8 cellular contexts compared by ENCODE assay signal in the genomic region with DNA sequence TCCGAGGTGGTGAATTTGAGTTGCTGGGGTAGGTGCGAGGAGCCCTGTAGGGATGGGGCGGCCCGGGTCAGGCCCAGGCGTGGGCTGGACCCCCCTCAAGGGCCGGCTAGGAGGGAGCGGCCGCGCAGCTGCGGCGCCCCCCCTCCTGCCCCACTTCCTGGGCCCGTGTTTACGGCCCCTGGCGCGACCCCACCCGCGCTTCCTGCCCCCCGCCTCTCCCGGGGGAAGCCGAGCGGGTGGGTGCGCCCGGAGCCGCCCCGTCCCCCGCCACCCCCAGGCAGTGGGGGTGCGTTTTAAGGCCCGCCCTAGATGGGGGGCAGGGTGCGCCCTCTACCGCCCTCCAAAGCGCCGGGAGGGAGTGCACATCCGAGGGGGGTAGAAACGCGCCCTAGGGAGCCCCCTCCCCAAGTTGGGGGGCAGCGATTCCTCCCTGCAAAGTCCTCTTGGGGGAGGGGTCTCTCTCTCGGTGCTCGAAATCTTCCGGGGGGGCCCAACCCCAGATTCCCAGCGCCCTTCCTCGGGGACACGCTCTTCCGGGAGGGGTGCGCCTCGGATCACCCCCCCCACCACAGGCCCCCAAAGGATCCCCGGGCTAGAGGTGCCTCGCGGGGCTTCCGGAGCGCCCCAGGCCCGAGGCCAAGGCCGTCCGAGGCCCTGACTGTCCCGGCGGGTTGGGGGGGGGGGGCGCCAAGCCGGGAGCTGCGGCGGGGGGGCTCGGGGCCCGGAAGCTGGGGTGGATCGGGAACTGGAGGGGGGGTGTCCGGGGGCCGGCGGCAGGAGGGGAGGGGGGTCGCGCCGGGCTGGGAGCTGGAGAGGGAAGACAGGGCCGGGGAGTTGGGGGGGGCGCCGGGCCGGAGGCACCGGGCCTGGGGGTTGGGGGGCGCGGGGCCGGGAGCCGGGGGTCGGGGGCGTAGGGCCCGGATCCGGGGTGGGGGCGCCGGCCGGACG. TPM values are rescaled to one million over a fixed set of nuclear protein-coding genes. Genes with fewer than 3 reads are reported as not detected.
DNase-seq lines count a peak whose midpoint lies in the region; ATAC-seq, FAIRE-seq and TF ChIP-seq lines count a peak whose summit lies in the region.

No MANE protein-coding gene starts in this region.

- TF ChIP-seq CTCF in astrocyte (IDR thresholded peaks at IDR 0.05; ENCODE audit: insufficient read depth, low read depth, low read length): no peak

- H3K4me3 Mint-ChIP-seq in T-cell (peak overlapping the region; percentile 89 to 91 (median 90)), astrocyte (ENCODE audit: unreplicated experiment) (peak overlapping the region; percentile 83)

- H3K4me1 Mint-ChIP-seq in T-cell: peaks cover 36 to 55% (median 37%) of the 10 kb centered on the region in 3 donors
- H3K4me1 Mint-ChIP-seq in astrocyte (ENCODE audit: low read depth, unreplicated experiment): peaks cover 5% of the 10 kb centered on the region

- H3K27ac ChIP-seq in astrocyte (ENCODE audit: low read depth, low read length) (peak overlapping the region; percentile 53), small intestine (ENCODE audit: low read depth in 1 of 2, low read length in 1 of 2) (peak overlapping the region; percentile 86 to 87)

- no peaks in the 10 kb centered on the region for H3K27me3 ChIP-seq in astrocyte (ENCODE audit: insufficient read depth, low read length)
- H3K27me3 ChIP-seq in small intestine (ENCODE audit: control insufficient read depth in 2 of 2, insufficient read depth in 2 of 2, low read length in 2 of 2): no peaks in the 10 kb centered on the region

- H4K20me1 ChIP-seq in astrocyte (ENCODE audit: insufficient read depth, low read length): peaks cover 41% of the 10 kb centered on the region

- H3K9me3 Mint-ChIP-seq in T-cell (no peaks in the 10 kb centered on the region), astrocyte (ENCODE audit: unreplicated experiment) (no peaks in the 10 kb centered on the region)

- H3K36me3 ChIP-seq in astrocyte (ENCODE audit: insufficient read depth, low read length): peaks cover 9% of the 10 kb centered on the region
- peaks cover 8% of the 10 kb centered on the region in 2 donors for H3K36me3 ChIP-seq in small intestine (ENCODE audit: control insufficient read depth in 2 of 2, insufficient read depth in 2 of 2, low read length in 2 of 2)

- FAIRE-seq in astrocyte (lab: Jason Lieb, UNC) (no peak), small intestine (lab: Jason Lieb, UNC) (no peak)

- H3K27me3 Mint-ChIP-seq in T-cell: no peaks in the 10 kb centered on the region
- H3K27me3 Mint-ChIP-seq in astrocyte (ENCODE audit: low read depth, unreplicated experiment): peaks cover 12% of the 10 kb centered on the region

- H3K79me2 ChIP-seq in astrocyte (ENCODE audit: insufficient read depth, low read length): peaks cover 35% of the 10 kb centered on the region

- H3K27ac Mint-ChIP-seq in T-cell: peak overlapping the region; percentile 93 to 96
- H3K27ac Mint-ChIP-seq in astrocyte (ENCODE audit: unreplicated experiment): no peak overlapping the region

- H3K9ac ChIP-seq in astrocyte (ENCODE audit: low read length): peak overlapping the region; percentile 85

- CTCF ChIA-PET in T-cell (lab: Charles Lee): interaction anchor here in 1 of 2 donors (0.7 to 1.4 kb wide), 4 partner anchors 26 to 111 kb away, joined by 3 to 5 read pairs (median 4); no protein-coding TSS in a partner anchor

- H3K4me3 ChIP-seq in astrocyte (ENCODE audit: insufficient read depth, low read depth, low read length) (peak overlapping the region; percentile 81), iPS-11a (ENCODE audit: low read depth, low read length) (peak overlapping the region; percentile 66), small intestine (ENCODE audit: low read depth in 1 of 2, low read length in 2 of 2) (peak overlapping the region; percentile 94 to 99)

- H3K9me3 ChIP-seq in astrocyte (ENCODE audit: insufficient read depth, low read depth, low read length) (no peaks in the 10 kb centered on the region), small intestine (ENCODE audit: control insufficient read depth, low read depth) (no peaks in the 10 kb centered on the region)

- peak; percentile 18 for DNase-seq in NCI-H1092 treated with DMSO at 0.1 percent for 48 hours (lab: John Stamatoyannopoulos, UW)
- no peak for DNase-seq in NCI-H1092 (lab: John Stamatoyannopoulos, UW)
- peak; percentile 66 to 92 (median 81) for DNase-seq in T-cell
- no peak for DNase-seq in astrocyte (ENCODE audit: low read depth)
- DNase-seq in small intestine: peak; percentile 61
- DNase-seq in NCI-H1694 (lab: John Stamatoyannopoulos, UW): no peak
- DNase-seq in NCI-H2107 (lab: John Stamatoyannopoulos, UW): no peak

- H3K4me1 ChIP-seq in astrocyte (ENCODE audit: insufficient read depth, low read length): peaks cover 17% of the 10 kb centered on the region
- H3K4me1 ChIP-seq in small intestine (ENCODE audit: control insufficient read depth in 2 of 2, insufficient read depth in 1 of 2, low read depth in 1 of 2, low read length in 1 of 2): peaks cover 0 to 1% of the 10 kb centered on the region in 2 donors

- POLR2A ChIA-PET in T-cell (lab: Charles Lee): interaction anchor here (0.5 to 1.2 kb wide), 6 partner anchors 8 to 102 kb away, joined by 3 to 8 read pairs (median 4); no protein-coding TSS in a partner anchor

- 1 to 2% (median 2%) methylated on average over 23 to 84 of the region's 85 CpGs for WGBS in small intestine, 3 donors

- H3K36me3 Mint-ChIP-seq in T-cell (peaks cover 29% of the 10 kb centered on the region), astrocyte (ENCODE audit: low read depth, unreplicated experiment) (peaks cover 5% of the 10 kb centered on the region)

- peak; percentile 75 to 83 (median 76) for ATAC-seq in T-cell (replicated peaks in 1 of 4)

- H3K4me2 ChIP-seq in astrocyte (ENCODE audit: low read length): peak overlapping the region; percentile 87

- peak overlapping the region; percentile 52 for H2AFZ ChIP-seq in astrocyte (ENCODE audit: low read depth, low read length)

RNA-seq across cellular contexts. Expression of a gene that starts 0.8 kb away (rescaled TPM):
- 1,000 to 10,000 TPM in 3 of 5 donors, 100 to 1,000 TPM in 2; 777 to 1,202 (median 1,047) TPM for total RNA-seq in T-cell
- 200 and 210 TPM in 2 replicates for total RNA-seq in astrocyte
- polyA plus RNA-seq in small intestine: 100 to 1,000 TPM; 332 to 488 (median 370) TPM

RNA-seq across cellular contexts. Expression of a gene that starts 32.4 kb away (rescaled TPM):
- total RNA-seq in T-cell (10 to 100 TPM; 16.7 to 29.7 (median 21.5) TPM), astrocyte (0.48 and 0.79 TPM in 2 replicates)
- 10 to 100 TPM in 1 of 3 donors, 1 to 10 TPM in 2; 3.8 to 19.2 (median 5.4) TPM for polyA plus RNA-seq in small intestine

RNA-seq across cellular contexts. Expression of a gene that starts 32.7 kb away (rescaled TPM):
- total RNA-seq in T-cell: 1 to 10 TPM; 2.3 to 6.3 (median 4.0) TPM
- total RNA-seq in astrocyte: 39.9 and 41.0 TPM in 2 replicates
- 100 to 1,000 TPM; 173 to 216 (median 190) TPM for polyA plus RNA-seq in small intestine

Comparison
In these comparisons a context has a peak if more than half of its experiments do, and no peak if none do; other contexts are left out.
1. DNase-seq: peak in NCI-H1092 treated with DMSO at 0.1 percent for 48 hours (single experiment), T-cell (34 of 34) and small intestine (single experiment); none in NCI-H1092 (single experiment), astrocyte (single experiment), NCI-H1694 (single experiment) and NCI-H2107 (single experiment).
2. Peak in every context shown above with its lines, with median percentiles within 50 percentile points of each other: H3K4me3 ChIP-seq.